ENCODE assay signal across 17 cellular contexts in genomic region chr13:44651209-44651608, GRCh38.
"Had no signal": no experiment of that assay in that cellular context is flagged by ENCODE, and none has a peak within 500 bp of the region (broad histone marks: within the 10 kb centered on the region; RNA-seq: fewer than 3 reads in every experiment).

No MANE protein-coding gene starts in this region.

- H3K27ac ChIP-seq: cardiac muscle cell, epithelial cell of prostate, parathyroid adenoma, sigmoid colon, spleen had no signal

- H3K36me3 ChIP-seq: cardiac muscle cell, sigmoid colon, spleen had no signal

- H3K4me1 Mint-ChIP-seq: nephron; stimulated activated naive B cell treated with anti-CD40 and anti-IgM and Interleukin-4, amounts not matched to agents 10 μg/mL and 1 μg/mL and 100 μg/mL, for 72 hours had no signal

- H3K4me3 Mint-ChIP-seq: activated CD4-positive, alpha-beta T cell treated with anti-CD3 and anti-CD28 coated beads, Interleukin-2, amount 10 ng/mL, durations not matched to agents 24 days and 14 days; activated naive CD4-positive, alpha-beta T cell treated with anti-CD3 and anti-CD28 coated beads, Interleukin-2, amount 50 U/mL, for 24 hours; effector memory CD8-positive, alpha-beta T cell; nephron; stimulated activated naive B cell treated with anti-CD40 and anti-IgM and Interleukin-4, amounts not matched to agents 10 μg/mL and 1 μg/mL and 100 μg/mL, for 72 hours had no signal

- H3K9me3 ChIP-seq: sigmoid colon, spleen had no signal

- DNase-seq: activated CD4-positive, alpha-beta T cell treated with anti-CD3 and anti-CD28 coated beads, Interleukin-2, amount 10 ng/mL, durations not matched to agents 24 days and 14 days; activated CD4-positive, CD25-positive, alpha-beta regulatory T cell; activated CD8-positive, alpha-beta memory T cell treated with anti-CD3 and anti-CD28 coated beads, Interleukin-2, amount 50 U/mL, for 4 hours; activated effector memory CD4-positive, alpha-beta T cell treated with Interleukin-2 at 50 U/mL for 16 hours; activated T-cell treated with anti-CD3 and anti-CD28 coated beads, Interleukin-2, amount 50 U/mL, for 48 hours; effector memory CD8-positive, alpha-beta T cell; hypothalamus; midbrain; sigmoid colon; spleen; stimulated activated naive B cell treated with anti-CD40 and anti-IgM and Interleukin-4, amounts not matched to agents 10 μg/mL and 1 μg/mL and 100 μg/mL, for 72 hours; T1000 had no signal

- H3K4me1 ChIP-seq: sigmoid colon, spleen had no signal

- H3K9me3 Mint-ChIP-seq: activated CD4-positive, alpha-beta T cell treated with anti-CD3 and anti-CD28 coated beads, Interleukin-2, amount 10 ng/mL, durations not matched to agents 24 days and 14 days; activated naive CD4-positive, alpha-beta T cell treated with anti-CD3 and anti-CD28 coated beads, Interleukin-2, amount 50 U/mL, for 24 hours; effector memory CD8-positive, alpha-beta T cell; nephron; stimulated activated naive B cell treated with anti-CD40 and anti-IgM and Interleukin-4, amounts not matched to agents 10 μg/mL and 1 μg/mL and 100 μg/mL, for 72 hours had no signal

- H3K27ac Mint-ChIP-seq: activated CD4-positive, alpha-beta T cell treated with anti-CD3 and anti-CD28 coated beads, Interleukin-2, amount 10 ng/mL, durations not matched to agents 24 days and 14 days; activated naive CD4-positive, alpha-beta T cell treated with anti-CD3 and anti-CD28 coated beads, Interleukin-2, amount 50 U/mL, for 24 hours; effector memory CD8-positive, alpha-beta T cell; nephron; stimulated activated naive B cell treated with anti-CD40 and anti-IgM and Interleukin-4, amounts not matched to agents 10 μg/mL and 1 μg/mL and 100 μg/mL, for 72 hours had no signal

- H3K36me3 Mint-ChIP-seq: activated naive CD4-positive, alpha-beta T cell treated with anti-CD3 and anti-CD28 coated beads, Interleukin-2, amount 50 U/mL, for 24 hours; stimulated activated naive B cell treated with anti-CD40 and anti-IgM and Interleukin-4, amounts not matched to agents 10 μg/mL and 1 μg/mL and 100 μg/mL, for 72 hours had no signal

- H3K4me3 ChIP-seq: cardiac muscle cell, sigmoid colon, spleen had no signal

- H3K27me3 Mint-ChIP-seq: activated naive CD4-positive, alpha-beta T cell treated with anti-CD3 and anti-CD28 coated beads, Interleukin-2, amount 50 U/mL, for 24 hours had no signal

- H3K27me3 ChIP-seq: cardiac muscle cell, sigmoid colon, spleen had no signal

- ATAC-seq: effector memory CD8-positive, alpha-beta T cell; stimulated activated naive B cell treated with anti-CD40 and anti-IgM and Interleukin-4, amounts not matched to agents 10 μg/mL and 1 μg/mL and 100 μg/mL, for 72 hours had no signal
